Comparison of ENCODE assay signal across 8 cellular contexts in the genomic region with DNA sequence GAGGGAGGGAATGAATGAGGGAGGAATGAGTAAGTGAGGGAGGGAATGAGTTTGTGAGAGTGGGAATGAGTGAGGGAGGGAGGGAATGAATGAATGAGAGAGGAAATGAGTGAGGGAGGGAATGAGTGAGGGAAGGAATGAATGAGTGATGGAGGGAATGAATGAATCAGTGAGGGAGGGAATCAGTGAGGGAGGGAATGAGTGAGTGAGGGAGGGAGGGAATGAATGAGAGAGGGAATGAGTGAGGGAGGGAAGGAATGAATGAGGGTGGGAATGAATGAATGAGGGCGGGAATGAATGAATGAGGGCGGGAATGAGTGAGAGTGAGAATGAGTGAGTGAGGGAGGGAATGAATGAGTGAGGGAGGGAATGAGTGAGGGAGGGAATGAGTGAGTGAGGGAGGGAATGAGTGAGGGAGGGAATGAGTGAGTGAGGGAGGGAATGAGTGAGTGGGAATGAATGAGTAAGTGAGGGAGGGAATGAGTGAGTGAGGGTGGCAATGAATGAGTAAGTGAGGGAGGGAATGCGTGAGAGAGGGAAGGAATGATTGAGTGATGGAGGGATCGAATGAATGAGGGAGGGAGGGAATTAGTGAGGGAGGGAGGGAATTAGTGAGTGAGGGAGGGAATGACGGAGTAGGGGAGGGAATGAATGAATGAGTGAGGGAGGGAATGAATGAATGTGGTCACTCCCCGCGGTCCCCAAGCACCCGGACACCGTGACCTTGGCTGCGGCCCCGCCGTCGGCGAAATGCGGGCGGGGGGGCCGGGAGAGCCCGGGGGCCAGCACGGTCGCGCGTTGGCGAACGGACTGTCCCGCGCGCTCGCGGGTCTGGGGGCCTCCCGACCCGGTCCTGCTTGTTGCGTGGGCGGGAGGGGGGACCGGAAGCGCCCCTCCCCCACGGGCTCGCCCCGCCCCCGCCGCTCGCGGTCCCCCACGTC. TPM values are rescaled to one million over a fixed set of nuclear protein-coding genes. Genes with fewer than 3 reads are reported as not detected.
DNase-seq lines count a peak whose midpoint lies in the region; ATAC-seq and TF ChIP-seq lines count a peak whose summit lies in the region.

No MANE protein-coding gene starts in this region.

- H2AFZ ChIP-seq in fibroblast of lung (ENCODE audit: low read length): no peak overlapping the region

- H3K27ac Mint-ChIP-seq in activated CD4-positive, alpha-beta T cell treated with anti-CD3 and anti-CD28 coated beads, Interleukin-2, amount 10 ng/mL, durations not matched to agents 7 days and 5 days: peak overlapping the region; percentile 100

- H3K4me1 ChIP-seq in fibroblast of lung (ENCODE audit: control insufficient read depth, extremely low read depth, insufficient read depth, low read length): peaks cover 10% of the 10 kb centered on the region

- no peak overlapping the region for H3K4me2 ChIP-seq in fibroblast of lung (ENCODE audit: extremely low read depth, insufficient read depth, low read length)

- CTCF ChIA-PET in activated CD4-positive, alpha-beta T cell treated with anti-CD3 and anti-CD28 coated beads, Interleukin-2, amount 10 ng/mL, durations not matched to agents 7 days and 5 days (lab: Charles Lee): no interaction called here

- H4K20me1 ChIP-seq in fibroblast of lung (ENCODE audit: control insufficient read depth, extremely low read depth, insufficient read depth, low read length): peaks cover 3% of the 10 kb centered on the region

- peak overlapping the region in 3 of 4 experiments; percentile 1 to 65 (median 49) for H3K4me3 ChIP-seq in fibroblast of lung (replicated peaks in 1 of 4; ENCODE audit: control extremely low read depth in 1 of 4, insufficient read depth in 1 of 4, low read depth in 3 of 4, low read length in 4 of 4)
- H3K4me3 ChIP-seq in retinal pigment epithelial cell (ENCODE audit: low read length): peak overlapping the region; percentile 67

- no peaks in the 10 kb centered on the region for H3K9me3 Mint-ChIP-seq in activated CD4-positive, alpha-beta T cell treated with anti-CD3 and anti-CD28 coated beads, Interleukin-2, amount 10 ng/mL, durations not matched to agents 7 days and 5 days

- DNase-seq in activated CD4-positive, alpha-beta T cell treated with anti-CD3 and anti-CD28 coated beads, Interleukin-2, amount 10 ng/mL, durations not matched to agents 7 days and 5 days: no peak
- no peak for DNase-seq in activated CD4-positive, alpha-beta T cell treated with anti-CD3 and anti-CD28 coated beads for 1 hour
- DNase-seq in fibroblast of lung (ENCODE audit: low read depth in 2 of 2) (peak; percentile 33 to 56), retinal pigment epithelial cell (ENCODE audit: low read depth) (no peak), NCI-H146 treated with DMSO at 0.1 percent for 48 hours (lab: John Stamatoyannopoulos, UW; ENCODE audit: unreplicated experiment) (no peak)

- H3K79me2 ChIP-seq in fibroblast of lung (ENCODE audit: control insufficient read depth, insufficient read depth, low read length): peaks cover 35% of the 10 kb centered on the region

- H3K4me3 Mint-ChIP-seq in activated CD4-positive, alpha-beta T cell treated with anti-CD3 and anti-CD28 coated beads, Interleukin-2, amount 10 ng/mL, durations not matched to agents 7 days and 5 days: peak overlapping the region; percentile 81

- TF ChIP-seq CTCF in fibroblast of lung (conservative IDR thresholded peaks at IDR 0.05 in 1 of 2, IDR thresholded peaks at IDR 0.05 in 1 of 2; ENCODE audit: low read depth in 1 of 2, low read length in 2 of 2) (no peak), retinal pigment epithelial cell (conservative IDR thresholded peaks at IDR 0.05; ENCODE audit: low read depth, low read length) (no peak)

- H3K9ac ChIP-seq in fibroblast of lung (ENCODE audit: insufficient read depth, low read length): peak overlapping the region; percentile 13

- H3K4me1 Mint-ChIP-seq in activated CD4-positive, alpha-beta T cell treated with anti-CD3 and anti-CD28 coated beads, Interleukin-2, amount 10 ng/mL, durations not matched to agents 7 days and 5 days: peaks cover 42% of the 10 kb centered on the region

- ATAC-seq in HG03135 (IDR thresholded peaks at IDR 0.05; ENCODE audit: unreplicated experiment) (peak; percentile 6), SK-N-SH treated with all-trans-retinoic acid at 6 μM for 48 hours (peak; percentile 23; the same call in 2 of the 3 replicates), GM21515 (IDR thresholded peaks at IDR 0.05; ENCODE audit: unreplicated experiment) (no peak)

- H3K36me3 Mint-ChIP-seq in activated CD4-positive, alpha-beta T cell treated with anti-CD3 and anti-CD28 coated beads, Interleukin-2, amount 10 ng/mL, durations not matched to agents 7 days and 5 days (ENCODE audit: low read depth): peaks cover 9% of the 10 kb centered on the region

- no peaks in the 10 kb centered on the region for H3K9me3 ChIP-seq in fibroblast of lung (ENCODE audit: control insufficient read depth, insufficient read depth, low read depth, low read length)

- H3K27ac ChIP-seq in fibroblast of lung (ENCODE audit: insufficient read depth, low read length): peak overlapping the region; percentile 100

- H3K27me3 ChIP-seq in fibroblast of lung (ENCODE audit: control insufficient read depth, insufficient read depth, low read length): no peaks in the 10 kb centered on the region

- H3K36me3 ChIP-seq in fibroblast of lung (ENCODE audit: control insufficient read depth, insufficient read depth, low read length): peaks cover 6% of the 10 kb centered on the region

- no peaks in the 10 kb centered on the region for H3K27me3 Mint-ChIP-seq in activated CD4-positive, alpha-beta T cell treated with anti-CD3 and anti-CD28 coated beads, Interleukin-2, amount 10 ng/mL, durations not matched to agents 7 days and 5 days

- POLR2A ChIA-PET in activated CD4-positive, alpha-beta T cell treated with anti-CD3 and anti-CD28 coated beads, Interleukin-2, amount 10 ng/mL, durations not matched to agents 7 days and 5 days (lab: Charles Lee): interaction anchor here (1.6 kb wide), 1 partner anchor 112 kb away, joined by 7 read pairs; the partner anchor contains the start of gene UQCC4

TF ChIP-seq in SK-N-SH treated with all-trans-retinoic acid at 6 μM for 48 hours, 23 proteins besides CTCF, POLR2A, EP300 and RAD21 (continues in another document):
- TF ChIP-seq, protein P1, sequence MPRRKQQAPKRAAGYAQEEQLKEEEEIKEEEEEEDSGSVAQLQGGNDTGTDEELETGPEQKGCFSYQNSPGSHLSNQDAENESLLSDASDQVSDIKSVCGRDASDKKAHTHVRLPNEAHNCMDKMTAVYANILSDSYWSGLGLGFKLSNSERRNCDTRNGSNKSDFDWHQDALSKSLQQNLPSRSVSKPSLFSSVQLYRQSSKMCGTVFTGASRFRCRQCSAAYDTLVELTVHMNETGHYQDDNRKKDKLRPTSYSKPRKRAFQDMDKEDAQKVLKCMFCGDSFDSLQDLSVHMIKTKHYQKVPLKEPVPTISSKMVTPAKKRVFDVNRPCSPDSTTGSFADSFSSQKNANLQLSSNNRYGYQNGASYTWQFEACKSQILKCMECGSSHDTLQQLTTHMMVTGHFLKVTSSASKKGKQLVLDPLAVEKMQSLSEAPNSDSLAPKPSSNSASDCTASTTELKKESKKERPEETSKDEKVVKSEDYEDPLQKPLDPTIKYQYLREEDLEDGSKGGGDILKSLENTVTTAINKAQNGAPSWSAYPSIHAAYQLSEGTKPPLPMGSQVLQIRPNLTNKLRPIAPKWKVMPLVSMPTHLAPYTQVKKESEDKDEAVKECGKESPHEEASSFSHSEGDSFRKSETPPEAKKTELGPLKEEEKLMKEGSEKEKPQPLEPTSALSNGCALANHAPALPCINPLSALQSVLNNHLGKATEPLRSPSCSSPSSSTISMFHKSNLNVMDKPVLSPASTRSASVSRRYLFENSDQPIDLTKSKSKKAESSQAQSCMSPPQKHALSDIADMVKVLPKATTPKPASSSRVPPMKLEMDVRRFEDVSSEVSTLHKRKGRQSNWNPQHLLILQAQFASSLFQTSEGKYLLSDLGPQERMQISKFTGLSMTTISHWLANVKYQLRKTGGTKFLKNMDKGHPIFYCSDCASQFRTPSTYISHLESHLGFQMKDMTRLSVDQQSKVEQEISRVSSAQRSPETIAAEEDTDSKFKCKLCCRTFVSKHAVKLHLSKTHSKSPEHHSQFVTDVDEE (CRISPR knock-in tag; IDR thresholded peaks at IDR 0.05): 0 out of 2 replicates have a peak, but pooled peaks have one; percentile 24
- TF ChIP-seq ZNF8 (CRISPR knock-in tag; IDR thresholded peaks at IDR 0.05) (no peak), GLIS3 (CRISPR knock-in tag; IDR thresholded peaks at IDR 0.05) (no peak)

RNA-seq across cellular contexts. Expression of gene UBE2I, which starts 1.1 kb away (rescaled TPM):
- 100 to 1,000 TPM; 204 to 222 TPM for total RNA-seq in activated CD4-positive, alpha-beta T cell treated with anti-CD3 and anti-CD28 coated beads, Interleukin-2, amount 10 ng/mL, durations not matched to agents 7 days and 5 days
- 42.1 and 44.4 TPM in 2 replicates for total RNA-seq in fibroblast of lung
- 142 and 202 TPM in 2 replicates for polyA plus RNA-seq in fibroblast of lung
- polyA plus RNA-seq in fibroblast of lung (2012): 119 and 157 TPM in 2 replicates
- polyA minus RNA-seq in fibroblast of lung (ENCODE audit: low replicate concordance): 27.7 and 27.9 TPM in 2 replicates

RNA-seq across cellular contexts. Expression of gene BAIAP3, which starts 25.1 kb away (rescaled TPM):
- total RNA-seq in activated CD4-positive, alpha-beta T cell treated with anti-CD3 and anti-CD28 coated beads, Interleukin-2, amount 10 ng/mL, durations not matched to agents 7 days and 5 days: 1 to 10 TPM in 1 of 2 experiments, under 1 TPM in 1; 0.83 to 1.6 TPM
- total RNA-seq in fibroblast of lung: 0.26 and 0.83 TPM in 2 replicates
- 0.19 and 0.22 TPM in 2 replicates for polyA plus RNA-seq in fibroblast of lung
- polyA plus RNA-seq in fibroblast of lung (2012): 0.58 and 0.73 TPM in 2 replicates
- 0.11 and 2.9 TPM in 2 replicates for polyA minus RNA-seq in fibroblast of lung (ENCODE audit: low replicate concordance)

RNA-seq across cellular contexts. Expression of gene TSR3, which starts 43.4 kb away (rescaled TPM):
- total RNA-seq in activated CD4-positive, alpha-beta T cell treated with anti-CD3 and anti-CD28 coated beads, Interleukin-2, amount 10 ng/mL, durations not matched to agents 7 days and 5 days: 10 to 100 TPM; 33.8 to 43.7 TPM
- 74.7 and 77.6 TPM in 2 replicates for total RNA-seq in fibroblast of lung
- polyA plus RNA-seq in fibroblast of lung: 36.2 and 41.9 TPM in 2 replicates
- polyA plus RNA-seq in fibroblast of lung (2012): 65.9 and 94.7 TPM in 2 replicates
- 23.6 and 25.5 TPM in 2 replicates for polyA minus RNA-seq in fibroblast of lung (ENCODE audit: low replicate concordance)

RNA-seq across cellular contexts. Expression of gene GNPTG, which starts 43.4 kb away (rescaled TPM):
- total RNA-seq in activated CD4-positive, alpha-beta T cell treated with anti-CD3 and anti-CD28 coated beads, Interleukin-2, amount 10 ng/mL, durations not matched to agents 7 days and 5 days: 10 to 100 TPM; 34.3 to 36.9 TPM
- 38.8 and 40.8 TPM in 2 replicates for total RNA-seq in fibroblast of lung
- polyA plus RNA-seq in fibroblast of lung: 43.2 and 44.6 TPM in 2 replicates
- polyA plus RNA-seq in fibroblast of lung (2012): 39.7 and 43.4 TPM in 2 replicates
- 12.8 and 47.4 TPM in 2 replicates for polyA minus RNA-seq in fibroblast of lung (ENCODE audit: low replicate concordance)

RNA-seq across cellular contexts. Expression of gene TPSD1, which starts 52.4 kb away (rescaled TPM):
- total RNA-seq in activated CD4-positive, alpha-beta T cell treated with anti-CD3 and anti-CD28 coated beads, Interleukin-2, amount 10 ng/mL, durations not matched to agents 7 days and 5 days: not detected
- total RNA-seq in fibroblast of lung: not detected in 2 replicates
- polyA plus RNA-seq in fibroblast of lung: not detected in 2 replicates
- polyA plus RNA-seq in fibroblast of lung (2012): not detected in 2 replicates
- not detected in 2 replicates for polyA minus RNA-seq in fibroblast of lung (ENCODE audit: low replicate concordance)

Comparison
In these comparisons a context has a peak if more than half of its experiments do, and no peak if none do; other contexts are left out.
1. DNase-seq: peak in fibroblast of lung (2 of 2); none in activated CD4-positive, alpha-beta T cell treated with anti-CD3 and anti-CD28 coated beads, Interleukin-2, amount 10 ng/mL, durations not matched to agents 7 days and 5 days (single experiment), activated CD4-positive, alpha-beta T cell treated with anti-CD3 and anti-CD28 coated beads for 1 hour (single experiment), retinal pigment epithelial cell (single experiment) and NCI-H146 treated with DMSO at 0.1 percent for 48 hours (single experiment).